In genomic region chr5:72956324-72957140, GRCh38 we compare ENCODE assay signal across 8 cellular contexts. TPM values are rescaled to one million over a fixed set of nuclear protein-coding genes. Genes with fewer than 3 reads are reported as not detected.
DNase-seq lines count a peak whose midpoint lies in the region; ATAC-seq, FAIRE-seq and TF ChIP-seq lines count a peak whose summit lies in the region.

No MANE protein-coding gene starts in this region.

- H3K36me3 ChIP-seq in endothelial cell of umbilical vein (ENCODE audit: control insufficient read depth in 2 of 2, extremely low read depth in 1 of 2, insufficient read depth in 2 of 2, low read length in 2 of 2): no peaks in the 10 kb centered on the region
- no peaks in the 10 kb centered on the region for H3K36me3 ChIP-seq in stomach smooth muscle (ENCODE audit: control insufficient read depth in 2 of 2, insufficient read depth in 2 of 2, low read length in 2 of 2)

- peaks cover 40% of the 10 kb centered on the region for H3K79me2 ChIP-seq in endothelial cell of umbilical vein (ENCODE audit: control insufficient read depth, insufficient read depth, low read length)

- H3K9me3 Mint-ChIP-seq in mesothelial cell of epicardium: no peaks in the 10 kb centered on the region

- dilution Hi-C loops in endothelial cell of umbilical vein (cut with MboI; ENCODE audit: extremely low pct_ligation_motif_present, low sequenced_read_pairs): no loop called here

- CTCF ChIA-PET in AG04450 (lab: Charles Lee) (interaction anchor here (0.9 to 2.2 kb wide), 5 partner anchors 126 to 493 kb away, joined by 3 to 10 read pairs (median 4); no protein-coding TSS in a partner anchor), endothelial cell of umbilical vein (lab: Charles Lee) (interaction anchor here (0.7 to 3.0 kb wide), 11 partner anchors 10 to 495 kb away, joined by 3 to 11 read pairs (median 4); no protein-coding TSS in a partner anchor)

- peaks cover 35% of the 10 kb centered on the region for H3K4me1 Mint-ChIP-seq in mesothelial cell of epicardium

- H3K4me3 ChIP-seq in AG04450 (ENCODE audit: low read depth, low read length) (peak overlapping the region; percentile 72), endothelial cell of umbilical vein (replicated peaks in 1 of 3; ENCODE audit: insufficient read depth in 1 of 3, low read depth in 1 of 3, low read length in 3 of 3) (peak overlapping the region; percentile 69 to 96 (median 92)), stomach smooth muscle (ENCODE audit: low read length in 2 of 2) (peak overlapping the region; percentile 87 to 89)

- no peak for FAIRE-seq in endothelial cell of umbilical vein (lab: Jason Lieb, UNC)

- H3K4me1 ChIP-seq in endothelial cell of umbilical vein (ENCODE audit: control insufficient read depth, extremely low read depth, insufficient read depth, low read length) (peaks cover 48% of the 10 kb centered on the region), stomach smooth muscle (ENCODE audit: control insufficient read depth, insufficient read depth, low read length) (no peaks in the 10 kb centered on the region)

- no peak for TF ChIP-seq POLR2A in GM18505 (IDR thresholded peaks at IDR 0.05; ENCODE audit: borderline replicate concordance, extremely low read depth, insufficient read depth, insufficient read length)
- TF ChIP-seq POLR2A in endothelial cell of umbilical vein (IDR thresholded peaks at IDR 0.05; ENCODE audit: low read depth, low read length): peak; percentile 45

- peak overlapping the region; percentile 85 for H3K4me3 Mint-ChIP-seq in mesothelial cell of epicardium

- no peaks in the 10 kb centered on the region for H3K9me1 ChIP-seq in endothelial cell of umbilical vein (replicated peaks; ENCODE audit: control insufficient read depth, extremely low read depth, insufficient read depth, low read length)

- TF ChIP-seq CTCF in AG04450 (IDR thresholded peaks at IDR 0.05; ENCODE audit: low read depth, low read length) (no peak), endothelial cell of umbilical vein (IDR thresholded peaks at IDR 0.05; ENCODE audit: extremely low read depth in 1 of 2, insufficient read depth in 1 of 2, low read depth in 1 of 2, low read length in 2 of 2) (no peak), mesothelial cell of epicardium (IDR thresholded peaks at IDR 0.05; ENCODE audit: unreplicated experiment) (no peak)

- H3K27ac Mint-ChIP-seq in mesothelial cell of epicardium: peak overlapping the region; percentile 94

- H3K27me3 ChIP-seq in AG04450 (ENCODE audit: control insufficient read depth, insufficient read depth, low read length) (no peaks in the 10 kb centered on the region), endothelial cell of umbilical vein (ENCODE audit: control insufficient read depth in 2 of 2, insufficient read depth in 2 of 2, low read length in 2 of 2) (no peaks in the 10 kb centered on the region), stomach smooth muscle (ENCODE audit: control insufficient read depth in 1 of 2, insufficient read depth in 2 of 2, low read length in 2 of 2) (no peaks in the 10 kb centered on the region)

- no TSS peak for BruUV-seq in endothelial cell of umbilical vein (replicated peaks; lab: Mats Ljungman, UMichigan)

- H3K9me3 ChIP-seq in AG04450 (ENCODE audit: control insufficient read depth, insufficient read depth, low read length) (no peaks in the 10 kb centered on the region), endothelial cell of umbilical vein (replicated peaks; ENCODE audit: control insufficient read depth, insufficient read depth, low read length) (no peaks in the 10 kb centered on the region), stomach smooth muscle (ENCODE audit: control insufficient read depth in 2 of 2, low read length in 2 of 2) (no peaks in the 10 kb centered on the region)

- H3K27ac ChIP-seq in AG04450 (ENCODE audit: low read depth, low read length) (peak overlapping the region; percentile 65), endothelial cell of umbilical vein (ENCODE audit: insufficient read depth, low read depth, low read length) (peak overlapping the region; percentile 93), stomach smooth muscle (ENCODE audit: low read length) (peak overlapping the region; percentile 95)

- H2AFZ ChIP-seq in endothelial cell of umbilical vein (ENCODE audit: low read depth, low read length): peak overlapping the region; percentile 81

- no peaks in the 10 kb centered on the region for H3K36me3 Mint-ChIP-seq in mesothelial cell of epicardium

- intact Hi-C loops in endothelial cell of umbilical vein (cut with micrococcal nuclease): loop anchor here (1.0 to 5.0 kb wide), 3 partner anchors 69 to 496 kb away; partner anchors contain the start of gene TMEM171

- H3K9ac ChIP-seq in endothelial cell of umbilical vein (replicated peaks; ENCODE audit: extremely low read depth, insufficient read depth, low read length) (peak overlapping the region; percentile 81), stomach smooth muscle (ENCODE audit: low read length in 2 of 2) (peak overlapping the region; percentile 76 to 84)

- no peak for DNase-seq in AG04450 (ENCODE audit: low read depth, low spot score)
- DNase-seq in NCI-H226: peak; percentile 46
- peak; percentile 1 to 4 for DNase-seq in activated CD4-positive, alpha-beta T cell treated with anti-CD3 and anti-CD28 coated beads, Interleukin-2, amount 50 U/mL, for 4 hours
- peak; percentile 70 for DNase-seq in endothelial cell of umbilical vein (ENCODE audit: low read depth, low spot score)
- DNase-seq in mesothelial cell of epicardium (ENCODE audit: low spot score in 2 of 2, unreplicated experiment in 2 of 2): peak; percentile 34 to 66

- POLR2A ChIA-PET in AG04450 (lab: Yijun Ruan, JAX): interaction anchor here (0.5 to 0.7 kb wide), 4 partner anchors 10 to 58 kb away, joined by 3 to 10 read pairs (median 4); no protein-coding TSS in a partner anchor
- POLR2A ChIA-PET in endothelial cell of umbilical vein (lab: Charles Lee): no interaction called here

- peaks cover 5% of the 10 kb centered on the region for H4K20me1 ChIP-seq in endothelial cell of umbilical vein (replicated peaks; ENCODE audit: control insufficient read depth, extremely low read depth, insufficient read depth, low read length)

- ATAC-seq in GM18505 (IDR thresholded peaks at IDR 0.05; ENCODE audit: unreplicated experiment): peak; percentile 41
- peak; percentile 31 for ATAC-seq in HG02981 (IDR thresholded peaks at IDR 0.05; ENCODE audit: unreplicated experiment)

- H3K4me2 ChIP-seq in endothelial cell of umbilical vein (ENCODE audit: insufficient read depth, low read length): peak overlapping the region; percentile 96

- H3K27me3 Mint-ChIP-seq in mesothelial cell of epicardium (ENCODE audit: low read depth): no peaks in the 10 kb centered on the region

TF ChIP-seq in endothelial cell of umbilical vein, 7 proteins besides CTCF, POLR2A, EP300 and RAD21:
- TF ChIP-seq FOS (IDR thresholded peaks at IDR 0.05; ENCODE audit: borderline replicate concordance, insufficient read depth, low read length) (no peak), EZH2 (IDR thresholded peaks at IDR 0.05; ENCODE audit: borderline replicate concordance, low read depth, low read length, severe bottlenecking) (no peak), JUN (IDR thresholded peaks at IDR 0.05; ENCODE audit: borderline replicate concordance, insufficient read depth, insufficient read length, low read depth) (no peak), GATA2 (IDR thresholded peaks at IDR 0.05; ENCODE audit: insufficient read depth, insufficient read length, low read depth, low read length) (no peak), MYC (IDR thresholded peaks at IDR 0.05; ENCODE audit: low read depth, low read length) (no peak), POLR2AphosphoS5 (IDR thresholded peaks at IDR 0.05; ENCODE audit: insufficient read depth, low read depth, low read length) (no peak)
- TF ChIP-seq, protein P1, sequence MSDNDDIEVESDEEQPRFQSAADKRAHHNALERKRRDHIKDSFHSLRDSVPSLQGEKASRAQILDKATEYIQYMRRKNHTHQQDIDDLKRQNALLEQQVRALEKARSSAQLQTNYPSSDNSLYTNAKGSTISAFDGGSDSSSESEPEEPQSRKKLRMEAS (IDR thresholded peaks at IDR 0.05; ENCODE audit: insufficient read depth, insufficient read length): no peak

RNA-seq across cellular contexts. Expression of gene FCHO2, which starts 0.7 kb away (rescaled TPM):
- polyA plus RNA-seq in AG04450 (2011; rRNA removed) (10.4 and 12.5 TPM in 2 replicates), endothelial cell of umbilical vein (12.0 and 13.7 TPM in 2 replicates)
- polyA minus RNA-seq in AG04450 (2011; rRNA and poly(A)+ RNA removed): 46.3 and 47.1 TPM in 2 replicates
- total RNA-seq in endothelial cell of umbilical vein (23.7 and 25.2 TPM in 2 replicates), mesothelial cell of epicardium (28.1 to 30.5 TPM (median 28.7 TPM) in 3 replicates)
- 7.8 and 10.0 TPM in 2 replicates for polyA plus RNA-seq in endothelial cell of umbilical vein (2011; cell fraction: cytosol; rRNA removed)
- polyA plus RNA-seq in endothelial cell of umbilical vein (2011; cell fraction: nucleus; rRNA removed): 36.4 and 39.2 TPM in 2 replicates
- 15.8 and 16.9 TPM in 2 replicates for polyA plus RNA-seq in endothelial cell of umbilical vein (2012)
- 70.1 and 79.7 TPM in 2 replicates for polyA minus RNA-seq in endothelial cell of umbilical vein
- polyA minus RNA-seq in endothelial cell of umbilical vein (2011; cell fraction: cytosol; rRNA and poly(A)+ RNA removed): 24.8 TPM
- polyA minus RNA-seq in endothelial cell of umbilical vein (2011; cell fraction: nucleus; rRNA and poly(A)+ RNA removed): 34.8 and 44.4 TPM in 2 replicates
